In the genomic region with DNA sequence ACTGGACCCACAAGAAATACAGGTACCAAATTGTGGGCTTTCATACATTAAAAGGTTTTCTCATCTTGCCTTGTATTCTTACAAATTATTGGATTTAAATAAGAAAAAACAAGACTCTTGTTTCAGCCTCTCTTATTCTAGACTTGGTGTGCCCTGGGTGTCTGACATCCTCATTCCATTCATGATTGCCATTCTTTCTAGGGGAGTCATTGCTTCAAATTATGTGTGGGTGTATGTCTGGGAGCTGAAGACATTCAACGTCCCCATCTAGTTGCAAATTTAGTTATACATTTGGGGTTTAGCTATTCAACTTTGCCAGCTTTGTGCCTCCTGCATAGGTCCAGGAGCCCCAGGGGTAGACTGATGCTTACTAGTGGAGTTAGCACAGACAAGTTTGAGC, we compare ENCODE assay signal across 11 cellular contexts. TPM values are rescaled to one million over a fixed set of nuclear protein-coding genes. Genes with fewer than 3 reads are reported as not detected.
DNase-seq lines count a peak whose midpoint lies in the region; ATAC-seq and TF ChIP-seq lines count a peak whose summit lies in the region.
"Had no signal": no experiment of that assay in that cellular context is flagged by ENCODE, and none has a peak within 500 bp of the region (broad histone marks: within the 10 kb centered on the region; RNA-seq: fewer than 3 reads in every experiment).

No MANE protein-coding gene starts in this region.

- H3K4me3 Mint-ChIP-seq in activated CD4-positive, alpha-beta T cell treated with anti-CD3 and anti-CD28 coated beads, Interleukin-2, amount 10 ng/mL, durations not matched to agents 24 days and 14 days, result no peak overlapping the region
- H3K4me3 Mint-ChIP-seq: activated CD8-positive, alpha-beta T cell treated with anti-CD3 and anti-CD28 coated beads, Interleukin-2, amount 10 ng/mL, durations not matched to agents 7 days and 5 days had no signal

- H3K9me3 Mint-ChIP-seq in activated CD4-positive, alpha-beta T cell treated with anti-CD3 and anti-CD28 coated beads, Interleukin-2, amount 10 ng/mL, durations not matched to agents 24 days and 14 days, result peaks cover 7% of the 10 kb centered on the region

- TF ChIP-seq CTCF in AG10803 (conservative IDR thresholded peaks at IDR 0.05; ENCODE audit: low read length), result no peak; the same call in 1 of the 2 replicates

- peaks cover 45% of the 10 kb centered on the region for H3K36me3 Mint-ChIP-seq in activated CD4-positive, alpha-beta T cell treated with anti-CD3 and anti-CD28 coated beads, Interleukin-2, amount 10 ng/mL, durations not matched to agents 24 days and 14 days (ENCODE audit: low read depth)

- H3K4me1 Mint-ChIP-seq in activated CD4-positive, alpha-beta T cell treated with anti-CD3 and anti-CD28 coated beads, Interleukin-2, amount 10 ng/mL, durations not matched to agents 24 days and 14 days, result peaks cover 23% of the 10 kb centered on the region

- no peak overlapping the region for H3K4me3 ChIP-seq in AG10803 (ENCODE audit: low read length)
- H3K4me3 ChIP-seq: dorsolateral prefrontal cortex had no signal

- peak; percentile 90 for DNase-seq in AG10803 (ENCODE audit: low read depth)
- DNase-seq in M059J (ENCODE audit: low read depth), result peak; percentile 92
- DNase-seq in dedifferentiated amniotic fluid mesenchymal stem cell (ENCODE audit: extremely low spot score), result peak; percentile 81
- peak; percentile 53 for DNase-seq in myocyte (ENCODE audit: low read depth)
- no peak for DNase-seq in Ammon's horn (ENCODE audit: low spot score)
- DNase-seq in stimulated activated CD4-positive, alpha-beta T cell treated with anti-CD3 and anti-CD28 coated beads, Interleukin-1b, Interleukin-23, amount 100 ng/mL, for 48 hours, result no peak
- no peak for DNase-seq in activated CD4-positive, alpha-beta T cell treated with anti-CD3 and anti-CD28 coated beads, Interleukin-2, amount 10 ng/mL, durations not matched to agents 24 days and 14 days
- DNase-seq: activated CD8-positive, alpha-beta T cell treated with anti-CD3 and anti-CD28 coated beads, Interleukin-2, amount 10 ng/mL, durations not matched to agents 7 days and 5 days; dorsolateral prefrontal cortex; stimulated activated CD4-positive, alpha-beta T cell treated with anti-CD3 and anti-CD28 coated beads, Interleukin-4, amount 100 ng/mL, for 24 hours had no signal

- no peak overlapping the region for H3K27ac Mint-ChIP-seq in activated CD4-positive, alpha-beta T cell treated with anti-CD3 and anti-CD28 coated beads, Interleukin-2, amount 10 ng/mL, durations not matched to agents 24 days and 14 days
- H3K27ac Mint-ChIP-seq: activated CD8-positive, alpha-beta T cell treated with anti-CD3 and anti-CD28 coated beads, Interleukin-2, amount 10 ng/mL, durations not matched to agents 7 days and 5 days had no signal

- intact Hi-C loops in activated CD4-positive, alpha-beta T cell treated with anti-CD3 and anti-CD28 coated beads, Interleukin-2, amount 10 ng/mL, durations not matched to agents 24 days and 14 days (cut with micrococcal nuclease), result no loop called here

- no peak for ATAC-seq in HG03175 (IDR thresholded peaks at IDR 0.05; ENCODE audit: unreplicated experiment)
- ATAC-seq: activated CD8-positive, alpha-beta T cell treated with anti-CD3 and anti-CD28 coated beads, Interleukin-2, amount 10 ng/mL, durations not matched to agents 7 days and 5 days had no signal

- H3K27me3 Mint-ChIP-seq in activated CD4-positive, alpha-beta T cell treated with anti-CD3 and anti-CD28 coated beads, Interleukin-2, amount 10 ng/mL, durations not matched to agents 24 days and 14 days, result no peaks in the 10 kb centered on the region

RNA-seq across cellular contexts. Expression of a gene that starts 18.1 kb away (rescaled TPM):
- total RNA-seq in M059J (2014; rRNA removed; shearing (Covaris generic)), result 12.0 and 14.0 TPM in 2 replicates
- 8.0 and 8.8 TPM in 2 replicates for total RNA-seq in myocyte
- polyA plus RNA-seq in myocyte (2012), result 7.1 TPM
- 11.9 and 12.4 TPM in 2 replicates for total RNA-seq in activated CD4-positive, alpha-beta T cell treated with anti-CD3 and anti-CD28 coated beads, Interleukin-2, amount 10 ng/mL, durations not matched to agents 24 days and 14 days

Comparison
In these comparisons a context has a peak if more than half of its experiments do, and no peak if none do; other contexts are left out.
1. DNase-seq: peak in AG10803 (single experiment), M059J (single experiment), dedifferentiated amniotic fluid mesenchymal stem cell (single experiment) and myocyte (single experiment); none in Ammon's horn (single experiment), stimulated activated CD4-positive, alpha-beta T cell treated with anti-CD3 and anti-CD28 coated beads, Interleukin-1b, Interleukin-23, amount 100 ng/mL, for 48 hours (single experiment) and activated CD4-positive, alpha-beta T cell treated with anti-CD3 and anti-CD28 coated beads, Interleukin-2, amount 10 ng/mL, durations not matched to agents 24 days and 14 days (single experiment).